26 cellular contexts compared by ENCODE assay signal in the genomic region with DNA sequence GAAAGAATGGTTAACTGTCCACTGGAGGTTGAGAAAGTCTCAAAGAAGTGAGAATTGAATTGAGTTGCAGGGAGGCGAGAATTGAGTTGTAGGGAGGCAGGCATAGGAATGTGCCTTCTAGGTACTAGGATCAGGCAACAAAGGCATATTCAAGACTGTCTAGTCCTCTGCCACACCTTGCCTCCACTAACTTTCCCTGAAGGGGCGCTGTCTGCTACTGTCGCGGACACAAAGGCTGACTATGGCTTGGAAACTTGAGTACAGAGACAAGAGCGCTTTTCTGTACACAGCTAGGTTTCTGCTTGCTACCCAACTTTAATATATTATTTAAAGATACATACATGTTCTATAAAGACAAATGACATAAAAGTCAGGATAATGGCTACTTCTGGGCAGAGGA. TPM values are rescaled to one million over a fixed set of nuclear protein-coding genes. Genes with fewer than 3 reads are reported as not detected.
DNase-seq lines count a peak whose midpoint lies in the region; ATAC-seq and TF ChIP-seq lines count a peak whose summit lies in the region.
"Had no signal": no experiment of that assay in that cellular context is flagged by ENCODE, and none has a peak within 500 bp of the region (broad histone marks: within the 10 kb centered on the region; RNA-seq: fewer than 3 reads in every experiment).

No MANE protein-coding gene starts in this region.

- H3K9me3 ChIP-seq in IMR-90 (ENCODE audit: control insufficient read depth, insufficient read depth, low read length) (no peaks in the 10 kb centered on the region), heart right ventricle (peaks cover 0 to 8% (median 0%) of the 10 kb centered on the region in 11 donors)
- H3K9me3 ChIP-seq: SJCRH30, uterus had no signal

- in situ Hi-C loops in IMR-90 (cut with MboI; ENCODE audit: low sequenced_read_pairs), result no loop called here

- H3K56ac ChIP-seq in IMR-90 (ENCODE audit: extremely low read depth, insufficient read depth, low read length), result no peak overlapping the region

- H3K9me3 Mint-ChIP-seq in activated naive CD8-positive, alpha-beta T cell (ENCODE audit: low read depth), result no peaks in the 10 kb centered on the region
- peaks cover 5% of the 10 kb centered on the region for H3K9me3 Mint-ChIP-seq in activated naive CD8-positive, alpha-beta T cell treated with anti-CD3 and anti-CD28 coated beads for 36 hours
- H3K9me3 Mint-ChIP-seq in stimulated activated effector memory CD8-positive, alpha-beta T cell treated with anti-CD3 and anti-CD28 coated beads, Interleukin-12 subunit alpha, Interleukin-12 subunit beta, amount 100 ng/mL, for 72 hours, result no peaks in the 10 kb centered on the region
- H3K9me3 Mint-ChIP-seq: central memory CD8-positive, alpha-beta T cell; stimulated activated memory B cell treated with anti-CD40 and anti-IgM and Interleukin-4, amounts not matched to agents 10 μg/mL and 1 μg/mL and 100 μg/mL, for 72 hours had no signal

- H2AK5ac ChIP-seq in IMR-90 (ENCODE audit: low read depth, low read length), result peak overlapping the region; percentile 42; the same call in 1 of the 2 replicates

- H3K9me1 ChIP-seq in IMR-90 (ENCODE audit: insufficient read depth, low read length), result peaks cover 8% of the 10 kb centered on the region

- peaks cover 38% of the 10 kb centered on the region for H3K4me1 Mint-ChIP-seq in activated naive CD8-positive, alpha-beta T cell (ENCODE audit: low read depth)
- peaks cover 24% of the 10 kb centered on the region for H3K4me1 Mint-ChIP-seq in activated naive CD8-positive, alpha-beta T cell treated with anti-CD3 and anti-CD28 coated beads for 36 hours
- peaks cover 24% of the 10 kb centered on the region for H3K4me1 Mint-ChIP-seq in stimulated activated effector memory CD8-positive, alpha-beta T cell treated with anti-CD3 and anti-CD28 coated beads, Interleukin-12 subunit alpha, Interleukin-12 subunit beta, amount 100 ng/mL, for 72 hours

- H3K14ac ChIP-seq in IMR-90 (replicated peaks; ENCODE audit: low read depth, low read length), result no peak overlapping the region

- DNase-seq in activated naive CD8-positive, alpha-beta T cell treated with anti-CD3 and anti-CD28 coated beads for 36 hours, result no peak
- DNase-seq in IMR-90 (no peak), fibroblast of villous mesenchyme (ENCODE audit: low read depth) (no peak), heart right ventricle (no peak), NCI-H2196 (lab: John Stamatoyannopoulos, UW; ENCODE audit: unreplicated experiment) (no peak)
- DNase-seq in stimulated activated effector memory CD8-positive, alpha-beta T cell treated with anti-CD3 and anti-CD28 coated beads, Interleukin-12 subunit alpha, Interleukin-12 subunit beta, amount 100 ng/mL, for 72 hours (ENCODE audit: low spot score in 2 of 2), result no peak
- DNase-seq: activated CD4-positive, CD25-positive, alpha-beta regulatory T cell treated with anti-CD3 and anti-CD28 coated beads, Interleukin-2, amount 50 U/mL, for 72 hours; activated CD8-positive, alpha-beta memory T cell treated with anti-CD3 and anti-CD28 coated beads, Interleukin-2, amount 10 ng/mL, durations not matched to agents 7 days and 5 days; activated naive CD8-positive, alpha-beta T cell treated with anti-CD3 and anti-CD28 coated beads, Interleukin-2, amount 10 ng/mL, durations not matched to agents 7 days and 5 days; dermis blood vessel endothelial cell; DMS 273 treated with DMSO at 0.1 percent for 48 hours; GF-D8; head of caudate nucleus; Karpas-422; NCI-H146; NCI-H510A treated with DMSO at 0.1 percent for 48 hours; SJCRH30; small intestine; uterus had no signal

- no peak overlapping the region for H2AK9ac ChIP-seq in IMR-90 (replicated peaks; ENCODE audit: low read depth, low read length, poor library complexity)

- peak overlapping the region; percentile 75 for H3K27ac Mint-ChIP-seq in activated naive CD8-positive, alpha-beta T cell
- no peak overlapping the region for H3K27ac Mint-ChIP-seq in activated naive CD8-positive, alpha-beta T cell treated with anti-CD3 and anti-CD28 coated beads for 36 hours
- peak overlapping the region; percentile 36 for H3K27ac Mint-ChIP-seq in stimulated activated effector memory CD8-positive, alpha-beta T cell treated with anti-CD3 and anti-CD28 coated beads, Interleukin-12 subunit alpha, Interleukin-12 subunit beta, amount 100 ng/mL, for 72 hours
- H3K27ac Mint-ChIP-seq: activated CD8-positive, alpha-beta memory T cell treated with anti-CD3 and anti-CD28 coated beads, Interleukin-2, amount 10 ng/mL, durations not matched to agents 7 days and 5 days; activated naive CD8-positive, alpha-beta T cell treated with anti-CD3 and anti-CD28 coated beads, Interleukin-2, amount 10 ng/mL, durations not matched to agents 7 days and 5 days had no signal

- CTCF ChIA-PET in IMR-90 (lab: Yijun Ruan, JAX), result interaction anchor here (1.4 kb wide), 1 partner anchor 18 kb away, joined by 3 read pairs; no protein-coding TSS in a partner anchor

- ATAC-seq in IMR-90 (ENCODE audit: low read depth) (no peak), HG03571 (IDR thresholded peaks at IDR 0.05; ENCODE audit: unreplicated experiment) (no peak), heart right ventricle (no peak)
- ATAC-seq in stimulated activated effector memory CD8-positive, alpha-beta T cell treated with anti-CD3 and anti-CD28 coated beads, Interleukin-12 subunit alpha, Interleukin-12 subunit beta, amount 100 ng/mL, for 72 hours, result no peak
- ATAC-seq: activated CD8-positive, alpha-beta memory T cell treated with anti-CD3 and anti-CD28 coated beads, Interleukin-2, amount 10 ng/mL, durations not matched to agents 7 days and 5 days; stimulated activated memory B cell treated with anti-CD40 and anti-IgM and Interleukin-4, amounts not matched to agents 10 μg/mL and 1 μg/mL and 100 μg/mL, for 72 hours had no signal

- H3K27me3 ChIP-seq in IMR-90 (ENCODE audit: control insufficient read depth, insufficient read depth, low read length), result no peaks in the 10 kb centered on the region
- no peaks in the 10 kb centered on the region for H3K27me3 ChIP-seq in heart right ventricle
- H3K27me3 ChIP-seq: SJCRH30, uterus had no signal

- H2BK5ac ChIP-seq in IMR-90 (ENCODE audit: low read depth, low read length, poor library complexity, severe bottlenecking), result no peak overlapping the region

- TF ChIP-seq CTCF in IMR-90 (conservative IDR thresholded peaks at IDR 0.05; ENCODE audit: low read depth, low read length), result no peak
- TF ChIP-seq CTCF in fibroblast of villous mesenchyme (IDR thresholded peaks at IDR 0.05; ENCODE audit: insufficient read depth, low read depth, low read length), result peak; percentile 4
- TF ChIP-seq CTCF in heart right ventricle (IDR thresholded peaks at IDR 0.05), result no peak

- H3K36me3 Mint-ChIP-seq in activated naive CD8-positive, alpha-beta T cell, result peaks cover 48% of the 10 kb centered on the region
- H3K36me3 Mint-ChIP-seq in activated naive CD8-positive, alpha-beta T cell treated with anti-CD3 and anti-CD28 coated beads for 36 hours, result peaks cover 72% of the 10 kb centered on the region
- H3K36me3 Mint-ChIP-seq in stimulated activated effector memory CD8-positive, alpha-beta T cell treated with anti-CD3 and anti-CD28 coated beads, Interleukin-12 subunit alpha, Interleukin-12 subunit beta, amount 100 ng/mL, for 72 hours, result peaks cover 100% of the 10 kb centered on the region

- H3K4me3 Mint-ChIP-seq in activated naive CD8-positive, alpha-beta T cell, result no peak overlapping the region
- H3K4me3 Mint-ChIP-seq in activated naive CD8-positive, alpha-beta T cell treated with anti-CD3 and anti-CD28 coated beads for 36 hours, result no peak overlapping the region
- no peak overlapping the region for H3K4me3 Mint-ChIP-seq in stimulated activated effector memory CD8-positive, alpha-beta T cell treated with anti-CD3 and anti-CD28 coated beads, Interleukin-12 subunit alpha, Interleukin-12 subunit beta, amount 100 ng/mL, for 72 hours
- H3K4me3 Mint-ChIP-seq: activated CD8-positive, alpha-beta memory T cell treated with anti-CD3 and anti-CD28 coated beads, Interleukin-2, amount 10 ng/mL, durations not matched to agents 7 days and 5 days; activated naive CD8-positive, alpha-beta T cell treated with anti-CD3 and anti-CD28 coated beads, Interleukin-2, amount 10 ng/mL, durations not matched to agents 7 days and 5 days; central memory CD8-positive, alpha-beta T cell; stimulated activated memory B cell treated with anti-CD40 and anti-IgM and Interleukin-4, amounts not matched to agents 10 μg/mL and 1 μg/mL and 100 μg/mL, for 72 hours had no signal

- H3K4ac ChIP-seq in IMR-90 (ENCODE audit: low read depth, low read length), result peak overlapping the region; percentile 27; the same call in 1 of the 2 replicates

- TF ChIP-seq RAD21 in IMR-90 (IDR thresholded peaks at IDR 0.05; ENCODE audit: low read length), result no peak

- no peak overlapping the region for H3K23ac ChIP-seq in IMR-90 (ENCODE audit: low read depth, low read length)

- peaks cover 17% of the 10 kb centered on the region for H3K36me3 ChIP-seq in IMR-90 (ENCODE audit: control insufficient read depth, insufficient read depth, low read length)
- H3K36me3 ChIP-seq in heart right ventricle, result peaks cover 0 to 99% (median 20%) of the 10 kb centered on the region in 9 donors
- H3K36me3 ChIP-seq: uterus had no signal

- intact Hi-C loops in IMR-90 (cut with micrococcal nuclease), result loop anchor here (10.0 kb wide), 1 partner anchor 122 kb away; no protein-coding TSS in a partner anchor
- intact Hi-C loops in heart right ventricle (cut with DNase I), result no loop called here

- H3K4me3 ChIP-seq in IMR-90 (ENCODE audit: insufficient read depth, low read depth, low read length) (no peak overlapping the region), fibroblast of villous mesenchyme (ENCODE audit: low read depth, low read length) (no peak overlapping the region), heart right ventricle (no peak overlapping the region)
- H3K4me3 ChIP-seq: GM23248, SJCRH30, uterus had no signal

- no peak overlapping the region for H2BK20ac ChIP-seq in IMR-90 (ENCODE audit: low read depth, low read length)

- H3K27ac ChIP-seq in IMR-90 (ENCODE audit: insufficient read depth, low read length) (no peak overlapping the region), heart right ventricle (no peak overlapping the region)
- H3K27ac ChIP-seq: C4-2B, GM23248, SJCRH30, uterus had no signal

- BruUV-seq in IMR-90 (replicated peaks; lab: Mats Ljungman, UMichigan), result no TSS peak

- peaks cover 10% of the 10 kb centered on the region; the same call in 1 of the 2 replicates for H4K20me1 ChIP-seq in IMR-90 (ENCODE audit: insufficient read depth, low read length)

- H3K18ac ChIP-seq in IMR-90 (ENCODE audit: low read depth, low read length), result no peak overlapping the region

- POLR2A ChIA-PET in IMR-90 (lab: Charles Lee; ENCODE audit: unreplicated experiment), result no interaction called here

- H2BK120ac ChIP-seq in IMR-90 (ENCODE audit: low read depth, low read length), result no peak overlapping the region

- no peak overlapping the region for H4K5ac ChIP-seq in IMR-90 (ENCODE audit: low read depth, low read length)

- no peak overlapping the region for H4K91ac ChIP-seq in IMR-90 (ENCODE audit: insufficient read depth, low read depth, low read length)

- no peak overlapping the region for H4K8ac ChIP-seq in IMR-90 (ENCODE audit: low read depth in 2 of 2, low read length in 2 of 2)

- peaks cover 0 to 20% of the 10 kb centered on the region in 2 experiments; a peak in 1 of 4 replicates for H3K79me1 ChIP-seq in IMR-90 (ENCODE audit: low read depth in 1 of 2, low read length in 2 of 2)

- no peak overlapping the region for H2AFZ ChIP-seq in IMR-90 (replicated peaks; ENCODE audit: low read length, poor library complexity)
- H2AFZ ChIP-seq: GM23248 had no signal

- no CpG with 5 or more reads among the region's 5 CpGs for WGBS in IMR-90 (ENCODE audit: extremely low coverage in 2 of 2, insufficient read length in 1 of 2), 2 experiments
- WGBS in heart right ventricle, 2 donors, result 95 to 97% methylated on average over 5 of the region's 5 CpGs

- H3K4me1 ChIP-seq in IMR-90 (ENCODE audit: control insufficient read depth, insufficient read depth, low read length) (peaks cover 11% of the 10 kb centered on the region), heart right ventricle (no peaks in the 10 kb centered on the region)
- H3K4me1 ChIP-seq: SJCRH30, uterus had no signal

- dilution Hi-C loops in IMR-90 (cut with HindIII; ENCODE audit: low sequenced_read_pairs, unreplicated experiment), result no loop called here

- H2BK15ac ChIP-seq in IMR-90 (ENCODE audit: low read depth, low read length), result no peak overlapping the region

- H3K9ac ChIP-seq in IMR-90 (ENCODE audit: low read depth, low read length), result no peak overlapping the region
- H3K9ac ChIP-seq: GM23248 had no signal

- TF ChIP-seq POLR2A in IMR-90 (IDR thresholded peaks at IDR 0.05; ENCODE audit: low read depth, low read length), result no peak

- no peaks in the 10 kb centered on the region for H3K27me3 Mint-ChIP-seq in activated naive CD8-positive, alpha-beta T cell
- H3K27me3 Mint-ChIP-seq in activated naive CD8-positive, alpha-beta T cell treated with anti-CD3 and anti-CD28 coated beads for 36 hours, result no peaks in the 10 kb centered on the region
- H3K27me3 Mint-ChIP-seq: activated CD8-positive, alpha-beta memory T cell treated with anti-CD3 and anti-CD28 coated beads, Interleukin-2, amount 10 ng/mL, durations not matched to agents 7 days and 5 days; activated naive CD8-positive, alpha-beta T cell treated with anti-CD3 and anti-CD28 coated beads, Interleukin-2, amount 10 ng/mL, durations not matched to agents 7 days and 5 days; central memory CD8-positive, alpha-beta T cell; stimulated activated memory B cell treated with anti-CD40 and anti-IgM and Interleukin-4, amounts not matched to agents 10 μg/mL and 1 μg/mL and 100 μg/mL, for 72 hours had no signal

- H3K4me2 ChIP-seq in IMR-90 (ENCODE audit: low read depth, low read length), result no peak overlapping the region

RNA-seq across cellular contexts. Expression of a gene that starts 10.4 kb away (rescaled TPM):
- under 1 TPM; 0.52 to 0.76 TPM for total RNA-seq in activated naive CD8-positive, alpha-beta T cell treated with anti-CD3 and anti-CD28 coated beads for 36 hours
- total RNA-seq in IMR-90 (2012; rRNA removed) (0.28 and 0.36 TPM in 2 replicates), fibroblast of villous mesenchyme (1.3 and 2.3 TPM in 2 replicates), heart right ventricle (10 to 100 TPM; 10.9 to 37.7 (median 23.5) TPM)
- polyA plus RNA-seq in IMR-90 (2012; rRNA removed) (0.70 and 1.3 TPM in 2 replicates), heart right ventricle (10 to 100 TPM in 1 of 2 donors, 1 to 10 TPM in 1; 2.5 to 38.3 TPM)
- 1.00 and 2.2 TPM in 2 replicates for polyA plus RNA-seq in IMR-90 (2012; cell fraction: cytosol; rRNA removed)
- 4.6 and 5.7 TPM in 2 replicates for polyA plus RNA-seq in IMR-90 (2012; cell fraction: nucleus; rRNA removed; ENCODE audit: low replicate concordance)
- total RNA-seq: dermis blood vessel endothelial cell, endothelial cell of umbilical vein had no signal
